1 cellular context compared by ENCODE assay signal in the genomic region with DNA sequence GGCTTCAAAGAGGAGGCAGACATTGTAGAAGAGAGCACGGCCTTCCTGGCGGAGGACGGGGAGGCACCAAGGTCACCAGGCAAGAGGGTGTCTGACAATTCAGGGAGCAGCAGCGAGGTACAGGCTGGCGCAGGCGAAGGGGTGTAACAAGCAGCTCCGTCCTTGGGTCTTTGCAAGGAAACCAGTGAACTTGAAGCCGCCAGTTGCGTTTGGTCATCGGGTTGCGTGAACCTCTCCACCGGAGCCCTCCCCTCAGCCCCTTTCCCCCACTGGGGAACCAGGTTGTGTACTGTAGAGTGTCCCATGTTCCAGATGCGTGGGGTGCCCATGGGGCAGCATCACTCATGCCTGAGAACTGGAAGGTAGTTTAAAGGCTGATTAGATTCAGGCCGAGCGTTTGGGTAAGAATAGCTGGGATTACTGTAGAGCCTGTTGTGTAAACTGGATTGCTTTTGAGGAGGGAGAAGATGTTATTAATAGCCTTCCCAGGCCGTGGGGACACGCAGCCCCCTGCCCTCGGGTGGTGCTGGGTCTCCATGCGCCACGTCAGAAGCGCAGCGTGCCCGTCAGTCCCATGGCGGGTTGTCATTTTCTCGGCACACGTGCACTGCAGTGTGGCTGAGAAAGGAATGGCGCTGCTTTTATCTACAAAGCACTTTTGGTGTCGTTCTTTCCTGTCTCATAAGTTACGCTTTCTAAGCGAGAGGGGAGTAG.
TF ChIP-seq lines count a peak whose summit lies in the region.

No MANE protein-coding gene starts in this region.

TF ChIP-seq in GM23338, 12 proteins besides CTCF, POLR2A, EP300 and RAD21:
- TF ChIP-seq NANOG (IDR thresholded peaks at IDR 0.05; ENCODE audit: borderline replicate concordance) (no peak), ZNF114 (CRISPR knock-in tag; IDR thresholded peaks at IDR 0.05) (no peak), POLR2AphosphoS5 (IDR thresholded peaks at IDR 0.05; ENCODE audit: low read depth) (no peak), EZH2 (IDR thresholded peaks at IDR 0.05; ENCODE audit: low read depth, unreplicated experiment) (no peak), REST (IDR thresholded peaks at IDR 0.05; ENCODE audit: unreplicated experiment) (no peak), ZNF462 (CRISPR knock-in tag; IDR thresholded peaks at IDR 0.05) (no peak), JUNB (IDR thresholded peaks at IDR 0.05; ENCODE audit: unreplicated experiment) (no peak), CREB1 (CRISPR knock-in tag; IDR thresholded peaks at IDR 0.05; ENCODE audit: low read depth) (no peak), STAT1 (IDR thresholded peaks at IDR 0.05; ENCODE audit: unreplicated experiment) (no peak), EZH2phosphoT487 (IDR thresholded peaks at IDR 0.05; ENCODE audit: unreplicated experiment) (no peak), ZNF331 (CRISPR knock-in tag; IDR thresholded peaks at IDR 0.05; ENCODE audit: low read depth) (no peak)
- TF ChIP-seq, protein P1, sequence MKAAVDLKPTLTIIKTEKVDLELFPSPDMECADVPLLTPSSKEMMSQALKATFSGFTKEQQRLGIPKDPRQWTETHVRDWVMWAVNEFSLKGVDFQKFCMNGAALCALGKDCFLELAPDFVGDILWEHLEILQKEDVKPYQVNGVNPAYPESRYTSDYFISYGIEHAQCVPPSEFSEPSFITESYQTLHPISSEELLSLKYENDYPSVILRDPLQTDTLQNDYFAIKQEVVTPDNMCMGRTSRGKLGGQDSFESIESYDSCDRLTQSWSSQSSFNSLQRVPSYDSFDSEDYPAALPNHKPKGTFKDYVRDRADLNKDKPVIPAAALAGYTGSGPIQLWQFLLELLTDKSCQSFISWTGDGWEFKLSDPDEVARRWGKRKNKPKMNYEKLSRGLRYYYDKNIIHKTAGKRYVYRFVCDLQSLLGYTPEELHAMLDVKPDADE (IDR thresholded peaks at IDR 0.05): no peak
